Comparison of ENCODE assay signal across 8 cellular contexts in the genomic region with DNA sequence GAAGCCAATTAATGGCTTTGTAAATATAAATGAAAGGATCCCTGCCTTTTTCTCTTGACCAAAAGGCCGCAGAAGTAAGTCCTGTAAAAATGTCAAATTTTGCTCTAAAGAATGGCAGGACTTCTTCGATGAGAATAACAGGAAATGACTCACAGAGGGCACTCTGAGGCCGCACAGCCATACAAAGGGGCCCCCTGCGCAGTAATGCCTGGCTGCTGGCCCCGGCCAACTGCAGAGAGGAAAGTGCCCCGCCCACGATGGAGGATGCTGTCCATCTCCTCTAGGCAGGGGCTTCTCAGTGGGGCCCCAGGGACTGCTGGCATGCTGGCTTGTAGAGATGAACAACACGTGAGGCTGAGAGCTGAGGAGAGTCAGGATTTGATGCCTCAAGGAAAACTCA. TPM values are rescaled to one million over a fixed set of nuclear protein-coding genes. Genes with fewer than 3 reads are reported as not detected.
DNase-seq lines count a peak whose midpoint lies in the region; ATAC-seq lines count a peak whose summit lies in the region.

No MANE protein-coding gene starts in this region.

- H3K27ac ChIP-seq in right cardiac atrium (ENCODE audit: low read length): no peak overlapping the region

- H3K4me1 ChIP-seq in right cardiac atrium (ENCODE audit: control insufficient read depth, insufficient read depth, low read length): peaks cover 3% of the 10 kb centered on the region

- intact Hi-C loops in right cardiac atrium (cut with DNase I): loop anchor here in 1 of 4 donors (10.0 kb wide), 1 partner anchor 149 kb away; no protein-coding TSS in a partner anchor

- DNase-seq in Daoy (ENCODE audit: low read depth): peak; percentile 87
- DNase-seq in KG1 (lab: John Stamatoyannopoulos, UW): peak; percentile 68
- peak; percentile 66 for DNase-seq in activated CD8-positive, alpha-beta memory T cell treated with anti-CD3 and anti-CD28 coated beads, Interleukin-2, amount 50 U/mL, for 48 hours
- DNase-seq in right cardiac atrium: peak; percentile 74 to 84 (median 82)
- DNase-seq in stimulated activated CD4-positive, alpha-beta T cell treated with anti-CD3 and anti-CD28 coated beads, Interleukin-4, amount 100 ng/mL, for 48 hours (ENCODE audit: low read depth in 2 of 2): peak; percentile 22 to 23
- DNase-seq in NCI-H2107 treated with DMSO at 0.1 percent for 48 hours (lab: John Stamatoyannopoulos, UW; ENCODE audit: unreplicated experiment): no peak

- ATAC-seq in right cardiac atrium (peak; percentile 76 to 94), GM18520 (IDR thresholded peaks at IDR 0.05; ENCODE audit: unreplicated experiment) (no peak), GM19467 (IDR thresholded peaks at IDR 0.05; ENCODE audit: unreplicated experiment) (no peak)

- no peaks in the 10 kb centered on the region for H3K9me3 ChIP-seq in right cardiac atrium (ENCODE audit: control insufficient read depth, low read length)

- no peak overlapping the region for H3K4me3 ChIP-seq in right cardiac atrium (ENCODE audit: low read length)

- no peaks in the 10 kb centered on the region for H3K27me3 ChIP-seq in right cardiac atrium (ENCODE audit: control insufficient read depth, insufficient read depth)

- 17% methylated on average over 8 of the region's 8 CpGs for whole genome bisulfite sequencing in right cardiac atrium

RNA-seq across cellular contexts. Expression of a gene that starts 18.1 kb away (rescaled TPM):
- not detected in 2 replicates for total RNA-seq in Daoy (2014; rRNA removed; shearing (Covaris generic))
- under 1 TPM in 3 of 4 donors, not detected in 1; 0.11 to 0.31 (median 0.18) TPM for total RNA-seq in right cardiac atrium
- polyA plus RNA-seq in right cardiac atrium: 0.07 TPM

Comparison
In these comparisons a context has a peak if more than half of its experiments do, and no peak if none do; other contexts are left out.
1. ATAC-seq: peak in right cardiac atrium (2 of 2); none in GM18520 (single experiment) and GM19467 (single experiment).